Comparison of ENCODE assay signal across 11 cellular contexts in genomic region chr19:44645407-44646048, GRCh38. TPM values are rescaled to one million over a fixed set of nuclear protein-coding genes. Genes with fewer than 3 reads are reported as not detected.
DNase-seq lines count a peak whose midpoint lies in the region; ATAC-seq and TF ChIP-seq lines count a peak whose summit lies in the region.
"Had no signal": no experiment of that assay in that cellular context is flagged by ENCODE, and none has a peak within 500 bp of the region (broad histone marks: within the 10 kb centered on the region; RNA-seq: fewer than 3 reads in every experiment).

No MANE protein-coding gene starts in this region.

- H4K20me1 ChIP-seq in IMR-90 (ENCODE audit: insufficient read depth, low read length) = peaks cover 53% of the 10 kb centered on the region
- H4K20me1 ChIP-seq in mammary epithelial cell (ENCODE audit: insufficient read depth, low read length) = peaks cover 3% of the 10 kb centered on the region

- peaks cover 10% of the 10 kb centered on the region for H3K36me3 Mint-ChIP-seq in progenitor cell of endocrine pancreas (ENCODE audit: insufficient read depth)

- peak overlapping the region; percentile 87 for H3K4me2 ChIP-seq in IMR-90 (ENCODE audit: low read depth, low read length)
- peak overlapping the region; percentile 46 for H3K4me2 ChIP-seq in mammary epithelial cell (ENCODE audit: insufficient read depth, low read depth, low read length)

- no peak overlapping the region for H2BK5ac ChIP-seq in IMR-90 (ENCODE audit: low read depth, low read length, poor library complexity, severe bottlenecking)

- H3K18ac ChIP-seq in IMR-90 (ENCODE audit: low read depth, low read length) = no peak overlapping the region

- no peak overlapping the region; a peak in 1 of 4 replicates for H4K8ac ChIP-seq in IMR-90 (ENCODE audit: low read depth in 2 of 2, low read length in 2 of 2)

- dilution Hi-C loops in IMR-90 (cut with HindIII; ENCODE audit: low sequenced_read_pairs, unreplicated experiment) (no loop called here), mammary epithelial cell (cut with HindIII; ENCODE audit: low sequenced_read_pairs) (loop anchor here (5.0 kb wide), 1 partner anchor 92 kb away; no protein-coding TSS in a partner anchor)

- peak overlapping the region; percentile 68; the same call in 1 of the 2 replicates for H3K14ac ChIP-seq in IMR-90 (replicated peaks; ENCODE audit: low read depth, low read length)

- H2BK20ac ChIP-seq in IMR-90 (ENCODE audit: low read depth, low read length) = no peak overlapping the region

- TF ChIP-seq CTCF in IMR-90 (conservative IDR thresholded peaks at IDR 0.05; ENCODE audit: low read depth, low read length) = no peak
- TF ChIP-seq CTCF in mammary epithelial cell (conservative IDR thresholded peaks at IDR 0.05 in 1 of 2, IDR thresholded peaks at IDR 0.05 in 1 of 2; ENCODE audit: extremely low read depth in 1 of 2, insufficient read depth in 1 of 2, low read depth in 1 of 2, low read length in 2 of 2) = no peak
- no peak for TF ChIP-seq CTCF in progenitor cell of endocrine pancreas (IDR thresholded peaks at IDR 0.05; ENCODE audit: unreplicated experiment)

- no peaks in the 10 kb centered on the region for H3K9me3 ChIP-seq in IMR-90 (ENCODE audit: control insufficient read depth, insufficient read depth, low read length)
- H3K9me3 ChIP-seq in mammary epithelial cell (replicated peaks; ENCODE audit: insufficient read depth, low read length) = no peaks in the 10 kb centered on the region

- 0 out of 2 replicates have a peak overlapping the region, but pooled peaks have one; percentile 49 for H3K27ac ChIP-seq in IMR-90 (ENCODE audit: insufficient read depth, low read length)
- no peak overlapping the region for H3K27ac ChIP-seq in mammary epithelial cell (ENCODE audit: insufficient read depth, low read depth, low read length)

- in situ Hi-C loops in IMR-90 (cut with MboI; ENCODE audit: low sequenced_read_pairs) (no loop called here), mammary epithelial cell (cut with MboI; ENCODE audit: low sequenced_read_pairs in 2 of 2) (loop anchor here in 1 of 2 donors (5.0 kb wide), 1 partner anchor 58 kb away; no protein-coding TSS in a partner anchor)

- H3K27me3 ChIP-seq in IMR-90 (ENCODE audit: control insufficient read depth, insufficient read depth, low read length) = no peaks in the 10 kb centered on the region
- no peaks in the 10 kb centered on the region for H3K27me3 ChIP-seq in mammary epithelial cell (ENCODE audit: insufficient read depth, low read length)

- TF ChIP-seq POLR2A in IMR-90 (IDR thresholded peaks at IDR 0.05; ENCODE audit: low read depth, low read length) = no peak

- DNase-seq in IMR-90 (no peak), mammary epithelial cell (no peak), progenitor cell of endocrine pancreas (ENCODE audit: low spot score, unreplicated experiment) (no peak), GM03348 (ENCODE audit: low spot score) (no peak)
- DNase-seq in activated CD8-positive, alpha-beta memory T cell treated with anti-CD3 and anti-CD28 coated beads, Interleukin-2, amount 50 U/mL, for 48 hours = no peak
- DNase-seq: anterior cingulate cortex, DMS 273 treated with DMSO at 0.1 percent for 48 hours, MV-4-11 had no signal

- peaks cover 3% of the 10 kb centered on the region for H3K4me1 Mint-ChIP-seq in progenitor cell of endocrine pancreas (ENCODE audit: low read depth)

- no peaks in the 10 kb centered on the region for H3K27me3 Mint-ChIP-seq in progenitor cell of endocrine pancreas

- CTCF ChIA-PET in IMR-90 (lab: Yijun Ruan, JAX) (interaction anchor here (1.7 kb wide), 1 partner anchor 75 kb away, joined by 6 read pairs; no protein-coding TSS in a partner anchor), mammary epithelial cell (lab: Charles Lee; ENCODE audit: low non-redundant PET) (no interaction called here)

- POLR2A ChIA-PET in IMR-90 (lab: Charles Lee; ENCODE audit: unreplicated experiment) = no interaction called here

- H3K9ac ChIP-seq in IMR-90 (ENCODE audit: low read depth, low read length) (no peak overlapping the region), mammary epithelial cell (ENCODE audit: insufficient read depth, low read length) (no peak overlapping the region)

- no peak overlapping the region for H3K56ac ChIP-seq in IMR-90 (ENCODE audit: extremely low read depth, insufficient read depth, low read length)

- H3K4me3 Mint-ChIP-seq in progenitor cell of endocrine pancreas (ENCODE audit: low read depth) = peak overlapping the region; percentile 55

- intact Hi-C loops in IMR-90 (cut with micrococcal nuclease) = loop anchor here (2.0 kb wide), 1 partner anchor 57 kb away; no protein-coding TSS in a partner anchor
- intact Hi-C loops in mammary epithelial cell (cut with micrococcal nuclease) = loop anchor here (10.0 kb wide), 1 partner anchor 131 kb away; no protein-coding TSS in a partner anchor

- H2AK5ac ChIP-seq in IMR-90 (ENCODE audit: low read depth, low read length) = peak overlapping the region; percentile 71; the same call in 1 of the 2 replicates

- H3K4me1 ChIP-seq in IMR-90 (ENCODE audit: control insufficient read depth, insufficient read depth, low read length) = peaks cover 16% of the 10 kb centered on the region
- peaks cover 7% of the 10 kb centered on the region for H3K4me1 ChIP-seq in mammary epithelial cell (ENCODE audit: insufficient read depth, low read length)

- peak overlapping the region; percentile 64 for H3K4ac ChIP-seq in IMR-90 (ENCODE audit: low read depth, low read length)

- TF ChIP-seq RAD21 in IMR-90 (IDR thresholded peaks at IDR 0.05; ENCODE audit: low read length) = no peak

- no peak overlapping the region for H4K5ac ChIP-seq in IMR-90 (ENCODE audit: low read depth, low read length)

- peaks cover 42 to 69% of the 10 kb centered on the region in 2 experiments for H3K79me1 ChIP-seq in IMR-90 (ENCODE audit: low read depth in 1 of 2, low read length in 2 of 2)

- H4K91ac ChIP-seq in IMR-90 (ENCODE audit: insufficient read depth, low read depth, low read length) = no peak overlapping the region

- H3K36me3 ChIP-seq in IMR-90 (ENCODE audit: control insufficient read depth, insufficient read depth, low read length) = peaks cover 34% of the 10 kb centered on the region
- H3K36me3 ChIP-seq in mammary epithelial cell (ENCODE audit: insufficient read depth, low read length) = peaks cover 20% of the 10 kb centered on the region

- H3K27ac Mint-ChIP-seq in progenitor cell of endocrine pancreas = peak overlapping the region; percentile 18
- H3K27ac Mint-ChIP-seq: mesothelial cell of epicardium had no signal

- H2BK120ac ChIP-seq in IMR-90 (ENCODE audit: low read depth, low read length) = no peak overlapping the region

- no peak for ATAC-seq in IMR-90 (ENCODE audit: low read depth)

- H2BK15ac ChIP-seq in IMR-90 (ENCODE audit: low read depth, low read length) = no peak overlapping the region

- no peak overlapping the region for H2AK9ac ChIP-seq in IMR-90 (replicated peaks; ENCODE audit: low read depth, low read length, poor library complexity)

- BruUV-seq in IMR-90 (replicated peaks; lab: Mats Ljungman, UMichigan) (no TSS peak), mammary epithelial cell (replicated peaks; lab: Mats Ljungman, UMichigan) (TSS peak; percentile 19)

- no peaks in the 10 kb centered on the region for H3K9me3 Mint-ChIP-seq in progenitor cell of endocrine pancreas (ENCODE audit: low read depth)
- H3K9me3 Mint-ChIP-seq: mesothelial cell of epicardium had no signal

- peaks cover 37% of the 10 kb centered on the region for H3K9me1 ChIP-seq in IMR-90 (ENCODE audit: insufficient read depth, low read length)

- peaks cover 56% of the 10 kb centered on the region for H3K79me2 ChIP-seq in mammary epithelial cell (ENCODE audit: insufficient read depth, low read length)

- H3K23ac ChIP-seq in IMR-90 (ENCODE audit: low read depth, low read length) = peak overlapping the region; percentile 24; the same call in 1 of the 2 replicates

- H3K4me3 ChIP-seq in IMR-90 (ENCODE audit: insufficient read depth, low read depth, low read length) = peak overlapping the region; percentile 35
- peak overlapping the region in 2 of 3 experiments; percentile 17 to 28 for H3K4me3 ChIP-seq in mammary epithelial cell (replicated peaks in 1 of 3; ENCODE audit: insufficient read depth in 1 of 3, low read depth in 2 of 3, low read length in 3 of 3)

- no peak overlapping the region for H2AFZ ChIP-seq in IMR-90 (replicated peaks; ENCODE audit: low read length, poor library complexity)
- H2AFZ ChIP-seq in mammary epithelial cell (ENCODE audit: low read depth, low read length) = no peak overlapping the region

- no CpG with 5 or more reads among the region's 8 CpGs for WGBS in IMR-90 (ENCODE audit: extremely low coverage in 2 of 2, insufficient read length in 1 of 2), 2 experiments
- WGBS in mammary epithelial cell (ENCODE audit: low coverage, missing lambda C conversion rate) = 96% methylated on average over 6 of the region's 8 CpGs

RNA-seq across cellular contexts. Expression of gene PVR, which starts 1.8 kb away (rescaled TPM):
- 93.0 and 106 TPM in 2 replicates for total RNA-seq in IMR-90 (2012; rRNA removed)
- 117 and 122 TPM in 2 replicates for polyA plus RNA-seq in IMR-90 (2012; rRNA removed)
- 62.8 and 141 TPM in 2 replicates for polyA plus RNA-seq in IMR-90 (2012; cell fraction: cytosol; rRNA removed)
- polyA plus RNA-seq in IMR-90 (2012; cell fraction: nucleus; rRNA removed; ENCODE audit: low replicate concordance) = 130 and 154 TPM in 2 replicates
- total RNA-seq in mammary epithelial cell = 100 to 1,000 TPM in 1 of 2 donors, 10 to 100 TPM in 1; 85.9 to 120 TPM
- polyA plus RNA-seq in mammary epithelial cell = 66.8 TPM
- polyA minus RNA-seq in mammary epithelial cell = 27.6 TPM
- total RNA-seq in progenitor cell of endocrine pancreas = 61.2 and 64.3 TPM in 2 replicates

RNA-seq across cellular contexts. Expression of gene CEACAM19, which starts 25.8 kb away (rescaled TPM):
- total RNA-seq in IMR-90 (2012; rRNA removed) (0.56 and 0.72 TPM in 2 replicates), mammary epithelial cell (1 to 10 TPM; 1.8 to 5.3 TPM), progenitor cell of endocrine pancreas (25.8 and 29.8 TPM in 2 replicates)
- polyA plus RNA-seq in IMR-90 (2012; rRNA removed) (9.3 and 10.3 TPM in 2 replicates), mammary epithelial cell (1.7 TPM)
- 2.6 and 5.9 TPM in 2 replicates for polyA plus RNA-seq in IMR-90 (2012; cell fraction: cytosol; rRNA removed)
- polyA plus RNA-seq in IMR-90 (2012; cell fraction: nucleus; rRNA removed; ENCODE audit: low replicate concordance) = 70.3 and 80.1 TPM in 2 replicates
- not detected for polyA minus RNA-seq in mammary epithelial cell

RNA-seq across cellular contexts. Expression of gene IGSF23, which starts 32.2 kb away (rescaled TPM):
- total RNA-seq in IMR-90 (2012; rRNA removed) = under 0.01 TPM in 1 of 2 replicates, not detected in the other
- polyA plus RNA-seq in IMR-90 (2012; rRNA removed) = 0.26 and 0.27 TPM in 2 replicates
- polyA plus RNA-seq in IMR-90 (2012; cell fraction: cytosol; rRNA removed) = 0.15 and 0.22 TPM in 2 replicates
- 0.14 TPM in 1 of 2 replicates, not detected in the other for polyA plus RNA-seq in IMR-90 (2012; cell fraction: nucleus; rRNA removed; ENCODE audit: low replicate concordance)
- not detected for total RNA-seq in mammary epithelial cell
- polyA plus RNA-seq in mammary epithelial cell = not detected
- not detected for polyA minus RNA-seq in mammary epithelial cell
- total RNA-seq in progenitor cell of endocrine pancreas = 0.67 and 1.7 TPM in 2 replicates
- total RNA-seq: mesothelial cell of epicardium, posterior vena cava, subcutaneous adipose tissue had no signal

RNA-seq across cellular contexts. Expression of gene CEACAM16, which starts 53.4 kb away (rescaled TPM):
- total RNA-seq in IMR-90 (2012; rRNA removed) = not detected in 2 replicates
- polyA plus RNA-seq in IMR-90 (2012; rRNA removed) = not detected in 2 replicates
- not detected in 2 replicates for polyA plus RNA-seq in IMR-90 (2012; cell fraction: cytosol; rRNA removed)
- polyA plus RNA-seq in IMR-90 (2012; cell fraction: nucleus; rRNA removed; ENCODE audit: low replicate concordance) = not detected in 2 replicates
- not detected for total RNA-seq in mammary epithelial cell
- not detected for polyA plus RNA-seq in mammary epithelial cell
- polyA minus RNA-seq in mammary epithelial cell = not detected
- total RNA-seq in progenitor cell of endocrine pancreas = not detected in 2 replicates
- total RNA-seq: mesothelial cell of epicardium, posterior vena cava, subcutaneous adipose tissue had no signal
